20 cellular contexts compared by ENCODE assay signal in the genomic region with DNA sequence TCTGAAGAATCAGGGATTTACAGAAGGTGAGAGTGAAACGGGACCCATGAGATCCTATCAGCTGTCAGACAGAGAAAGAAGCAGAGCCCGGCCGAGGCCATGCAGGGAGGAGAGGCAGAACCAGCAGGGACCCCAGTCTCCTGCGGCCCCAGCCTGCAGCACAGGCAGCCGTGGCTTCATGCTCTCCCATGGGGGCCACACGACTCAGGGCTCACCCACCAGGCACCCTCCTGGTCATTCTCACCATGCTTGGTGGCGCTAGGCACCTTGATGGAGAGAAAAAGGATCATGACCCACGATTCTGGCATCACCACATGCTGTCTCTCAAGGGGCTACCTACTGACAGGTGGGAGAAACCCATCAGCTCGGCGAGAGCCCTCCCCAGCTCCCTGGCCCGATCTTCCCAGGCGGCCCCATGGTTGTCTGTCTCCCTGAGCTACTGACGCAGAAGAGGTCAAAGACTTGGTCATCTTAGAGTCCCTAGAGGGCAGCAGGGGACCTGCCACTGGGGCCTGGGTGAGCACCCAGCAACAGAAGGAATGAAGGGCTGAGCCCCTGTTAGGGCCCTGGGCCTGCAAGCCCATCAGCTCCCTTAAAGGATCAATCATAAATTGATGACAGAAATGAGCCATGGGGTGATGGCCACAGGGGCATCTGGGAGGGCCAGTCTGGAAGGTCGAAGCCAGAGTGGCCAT. TPM values are rescaled to one million over a fixed set of nuclear protein-coding genes. Genes with fewer than 3 reads are reported as not detected.
DNase-seq lines count a peak whose midpoint lies in the region; ATAC-seq, FAIRE-seq and TF ChIP-seq lines count a peak whose summit lies in the region.
"Had no signal": no experiment of that assay in that cellular context is flagged by ENCODE, and none has a peak within 500 bp of the region (broad histone marks: within the 10 kb centered on the region; RNA-seq: fewer than 3 reads in every experiment).

No MANE protein-coding gene starts in this region.

- no peak overlapping the region for H3K4me3 ChIP-seq in astrocyte (ENCODE audit: insufficient read depth, low read depth, low read length)
- H3K4me3 ChIP-seq in thoracic aorta, result no peak overlapping the region
- H3K4me3 ChIP-seq in lower lobe of right lung, result no peak overlapping the region
- H3K4me3 ChIP-seq: body of pancreas, stomach had no signal

- no peak overlapping the region for H2AFZ ChIP-seq in astrocyte (ENCODE audit: low read depth, low read length)

- H3K27me3 Mint-ChIP-seq in activated naive CD4-positive, alpha-beta T cell treated with anti-CD3 and anti-CD28 coated beads for 36 hours (ENCODE audit: low read depth), result no peaks in the 10 kb centered on the region
- H3K27me3 Mint-ChIP-seq in astrocyte (ENCODE audit: low read depth, unreplicated experiment), result peaks cover 67% of the 10 kb centered on the region
- H3K27me3 Mint-ChIP-seq in memory B cell, result no peaks in the 10 kb centered on the region
- H3K27me3 Mint-ChIP-seq: naive thymus-derived CD4-positive, alpha-beta T cell had no signal

- H3K27ac ChIP-seq in astrocyte (ENCODE audit: low read depth, low read length) (no peak overlapping the region), thoracic aorta (peak overlapping the region; percentile 72 to 74), lower lobe of right lung (no peak overlapping the region), foreskin keratinocyte (no peak overlapping the region)

- CTCF ChIA-PET in activated naive CD4-positive, alpha-beta T cell treated with anti-CD3 and anti-CD28 coated beads for 36 hours (lab: Charles Lee), result no interaction called here

- intact Hi-C loops in activated naive CD4-positive, alpha-beta T cell treated with anti-CD3 and anti-CD28 coated beads for 36 hours (cut with micrococcal nuclease), result no loop called here
- intact Hi-C loops in lower lobe of right lung (cut with DNase I), result no loop called here

- no peak for TF ChIP-seq CTCF in astrocyte (IDR thresholded peaks at IDR 0.05; ENCODE audit: insufficient read depth, low read depth, low read length)
- no peak for TF ChIP-seq CTCF in thoracic aorta (IDR thresholded peaks at IDR 0.05)
- no peak for TF ChIP-seq CTCF in lower lobe of right lung (IDR thresholded peaks at IDR 0.05)
- no peak for TF ChIP-seq CTCF in foreskin keratinocyte (conservative IDR thresholded peaks at IDR 0.05)

- no peaks in the 10 kb centered on the region for H3K9me3 ChIP-seq in astrocyte (ENCODE audit: insufficient read depth, low read depth, low read length)
- H3K9me3 ChIP-seq in thoracic aorta, result no peaks in the 10 kb centered on the region
- no peaks in the 10 kb centered on the region for H3K9me3 ChIP-seq in lower lobe of right lung
- H3K9me3 ChIP-seq: body of pancreas, stomach had no signal

- peaks cover 46% of the 10 kb centered on the region for H4K20me1 ChIP-seq in astrocyte (ENCODE audit: insufficient read depth, low read length)

- H3K36me3 ChIP-seq in astrocyte (ENCODE audit: insufficient read depth, low read length) (no peaks in the 10 kb centered on the region), thoracic aorta (no peaks in the 10 kb centered on the region), lower lobe of right lung (no peaks in the 10 kb centered on the region)
- H3K36me3 ChIP-seq: stomach had no signal

- H3K36me3 Mint-ChIP-seq in activated naive CD4-positive, alpha-beta T cell treated with anti-CD3 and anti-CD28 coated beads, Interleukin-2, amount 50 U/mL, for 72 hours, result no peaks in the 10 kb centered on the region
- peaks cover 3% of the 10 kb centered on the region for H3K36me3 Mint-ChIP-seq in activated naive CD4-positive, alpha-beta T cell treated with anti-CD3 and anti-CD28 coated beads for 36 hours (ENCODE audit: low read depth)
- H3K36me3 Mint-ChIP-seq in astrocyte (ENCODE audit: low read depth, unreplicated experiment) (no peaks in the 10 kb centered on the region), memory B cell (peaks cover 6% of the 10 kb centered on the region)

- no peaks in the 10 kb centered on the region for H3K79me2 ChIP-seq in astrocyte (ENCODE audit: insufficient read depth, low read length)

- no peak overlapping the region for H3K4me2 ChIP-seq in astrocyte (ENCODE audit: low read length)

- H3K27me3 ChIP-seq in astrocyte (ENCODE audit: insufficient read depth, low read length) (peaks cover 4% of the 10 kb centered on the region), thoracic aorta (replicated peaks; ENCODE audit: insufficient read depth) (no peaks in the 10 kb centered on the region), lower lobe of right lung (ENCODE audit: low read depth) (no peaks in the 10 kb centered on the region), foreskin keratinocyte (no peaks in the 10 kb centered on the region)
- H3K27me3 ChIP-seq: body of pancreas, stomach had no signal

- peak overlapping the region; percentile 14 to 48 for H3K27ac Mint-ChIP-seq in activated naive CD4-positive, alpha-beta T cell treated with anti-CD3 and anti-CD28 coated beads, Interleukin-2, amount 50 U/mL, for 72 hours
- H3K27ac Mint-ChIP-seq in activated naive CD4-positive, alpha-beta T cell treated with anti-CD3 and anti-CD28 coated beads for 36 hours, result no peak overlapping the region
- H3K27ac Mint-ChIP-seq in astrocyte (ENCODE audit: unreplicated experiment) (peak overlapping the region; percentile 87), memory B cell (peak overlapping the region; percentile 76)
- H3K27ac Mint-ChIP-seq: activated T-helper 2 cell treated with anti-CD3 and anti-CD28 coated beads, Interferon-gamma antibody, Interleukin-2, Interleukin-4, amounts not matched to agents 10 μg/mL and 5 μg/mL and 100 μg/mL, durations not matched to agents 14 hours and 24 hours and 36 hours; T-helper 1 cell treated with Interleukin-12 subunit alpha and Interleukin-12 subunit beta and Interleukin-4 antibody, amounts not matched to agents 30 μg/mL and 1 μg/mL, for 36 hours had no signal

- H3K4me3 Mint-ChIP-seq in activated naive CD4-positive, alpha-beta T cell treated with anti-CD3 and anti-CD28 coated beads for 36 hours, result no peak overlapping the region
- H3K4me3 Mint-ChIP-seq in astrocyte (ENCODE audit: unreplicated experiment) (no peak overlapping the region), memory B cell (no peak overlapping the region)
- H3K4me3 Mint-ChIP-seq: naive thymus-derived CD4-positive, alpha-beta T cell; T-helper 1 cell treated with Interleukin-12 subunit alpha and Interleukin-12 subunit beta and Interleukin-4 antibody, amounts not matched to agents 30 μg/mL and 1 μg/mL, for 36 hours had no signal

- DNase-seq in activated naive CD4-positive, alpha-beta T cell treated with anti-CD3 and anti-CD28 coated beads, Interleukin-2, amount 50 U/mL, for 72 hours (ENCODE audit: low spot score in 2 of 2), result no peak
- no peak for DNase-seq in activated naive CD4-positive, alpha-beta T cell treated with anti-CD3 and anti-CD28 coated beads for 36 hours
- DNase-seq in astrocyte (ENCODE audit: low read depth) (no peak), memory B cell (ENCODE audit: low spot score in 2 of 2) (no peak), thoracic aorta (ENCODE audit: low spot score) (no peak), lower lobe of right lung (no peak), foreskin keratinocyte (no peak)
- DNase-seq: ACHN; KBM-7; naive thymus-derived CD4-positive, alpha-beta T cell; NCI-H1694; NCI-H82; stomach had no signal

- no peak overlapping the region for H3K9ac ChIP-seq in astrocyte (ENCODE audit: low read length)

- FAIRE-seq in astrocyte (lab: Jason Lieb, UNC), result no peak
- FAIRE-seq: D721Med, GM18507, islet of Langerhans had no signal

- H3K4me1 ChIP-seq in astrocyte (ENCODE audit: insufficient read depth, low read length) (no peaks in the 10 kb centered on the region), thoracic aorta (ENCODE audit: control insufficient read depth in 1 of 2, low read depth in 2 of 2) (peaks cover 19 to 37% of the 10 kb centered on the region in 2 donors), lower lobe of right lung (peaks cover 35% of the 10 kb centered on the region), foreskin keratinocyte (no peaks in the 10 kb centered on the region)

- ATAC-seq in activated naive CD4-positive, alpha-beta T cell treated with anti-CD3 and anti-CD28 coated beads, Interleukin-2, amount 50 U/mL, for 72 hours, result no peak
- ATAC-seq in memory B cell (ENCODE audit: low read depth) (no peak), thoracic aorta (ENCODE audit: insufficient number of reproducible peaks, low FRiP score, low read depth) (no peak), lower lobe of right lung (no peak), HG03108 (IDR thresholded peaks at IDR 0.05; ENCODE audit: unreplicated experiment) (no peak), foreskin keratinocyte (no peak)
- ATAC-seq: naive thymus-derived CD4-positive, alpha-beta T cell had no signal

- H3K4me1 Mint-ChIP-seq in activated naive CD4-positive, alpha-beta T cell treated with anti-CD3 and anti-CD28 coated beads for 36 hours (ENCODE audit: low read depth), result peaks cover 10% of the 10 kb centered on the region
- H3K4me1 Mint-ChIP-seq in astrocyte (ENCODE audit: low read depth, unreplicated experiment) (peaks cover 15% of the 10 kb centered on the region), memory B cell (peaks cover 41% of the 10 kb centered on the region)

- no peaks in the 10 kb centered on the region for H3K9me3 Mint-ChIP-seq in activated naive CD4-positive, alpha-beta T cell treated with anti-CD3 and anti-CD28 coated beads, Interleukin-2, amount 50 U/mL, for 72 hours
- H3K9me3 Mint-ChIP-seq in activated naive CD4-positive, alpha-beta T cell treated with anti-CD3 and anti-CD28 coated beads for 36 hours, result no peaks in the 10 kb centered on the region
- no peaks in the 10 kb centered on the region for H3K9me3 Mint-ChIP-seq in astrocyte (ENCODE audit: unreplicated experiment)
- no peaks in the 10 kb centered on the region for H3K9me3 Mint-ChIP-seq in memory B cell
- H3K9me3 Mint-ChIP-seq: activated T-helper 2 cell treated with anti-CD3 and anti-CD28 coated beads, Interferon-gamma antibody, Interleukin-2, Interleukin-4, amounts not matched to agents 10 μg/mL and 5 μg/mL and 100 μg/mL, durations not matched to agents 14 hours and 24 hours and 36 hours; naive thymus-derived CD4-positive, alpha-beta T cell; T-helper 1 cell treated with Interleukin-12 subunit alpha and Interleukin-12 subunit beta and Interleukin-4 antibody, amounts not matched to agents 30 μg/mL and 1 μg/mL, for 36 hours had no signal

RNA-seq across cellular contexts. Expression of a gene that starts 58.0 kb away (rescaled TPM):
- 10 to 100 TPM; 15.2 to 33.2 TPM for total RNA-seq in activated naive CD4-positive, alpha-beta T cell treated with anti-CD3 and anti-CD28 coated beads, Interleukin-2, amount 50 U/mL, for 72 hours
- total RNA-seq in activated naive CD4-positive, alpha-beta T cell treated with anti-CD3 and anti-CD28 coated beads for 36 hours, result 10 to 100 TPM; 12.2 to 18.9 TPM
- total RNA-seq in astrocyte (11.2 and 13.0 TPM in 2 replicates), thoracic aorta (10 to 100 TPM; 53.8 to 85.0 TPM), lower lobe of right lung (129 TPM), foreskin keratinocyte (77.9 and 94.3 TPM in 2 replicates)
- polyA plus RNA-seq in foreskin keratinocyte, result 55.4 and 75.3 TPM in 2 replicates

Comparison
In these comparisons a context has a peak if more than half of its experiments do, and no peak if none do; other contexts are left out.
1. H3K27ac ChIP-seq: peak in thoracic aorta (2 of 2); none in astrocyte (single experiment), lower lobe of right lung (single experiment) and foreskin keratinocyte (single experiment).